ENCODE assay signal across 19 cellular contexts in genomic region chr3:104629038-104629437, GRCh38.
DNase-seq lines count a peak whose midpoint lies in the region; ATAC-seq, FAIRE-seq and TF ChIP-seq lines count a peak whose summit lies in the region.
"Had no signal": no experiment of that assay in that cellular context is flagged by ENCODE, and none has a peak within 500 bp of the region (broad histone marks: within the 10 kb centered on the region; RNA-seq: fewer than 3 reads in every experiment).

No MANE protein-coding gene starts in this region.

- ATAC-seq in A549 = peak; percentile 55 to 83; a peak in 4 of 6 replicates
- ATAC-seq in foreskin keratinocyte = peak; percentile 94
- no peak for ATAC-seq in natural killer cell
- no peak for ATAC-seq in CD8-positive, alpha-beta T cell

- peak overlapping the region; percentile 67 for H3K27ac Mint-ChIP-seq in HFFc6
- H3K27ac Mint-ChIP-seq in natural killer cell = no peak overlapping the region
- no peak overlapping the region for H3K27ac Mint-ChIP-seq in CD8-positive, alpha-beta T cell
- H3K27ac Mint-ChIP-seq: activated CD4-positive, alpha-beta T cell treated with anti-CD3 and anti-CD28 coated beads, Interleukin-2, amount 10 ng/mL, durations not matched to agents 7 days and 5 days had no signal

- H3K9me3 ChIP-seq in A549 (no peaks in the 10 kb centered on the region; the same call in 2 of the 3 replicates), testis (no peaks in the 10 kb centered on the region)
- H3K9me3 ChIP-seq in CD8-positive, alpha-beta T cell (ENCODE audit: low read length) = no peaks in the 10 kb centered on the region
- H3K9me3 ChIP-seq: left ventricle myocardium inferior had no signal

- H3K4me1 Mint-ChIP-seq in HFFc6 (ENCODE audit: low read depth) (peaks cover 44% of the 10 kb centered on the region), natural killer cell (no peaks in the 10 kb centered on the region)
- no peaks in the 10 kb centered on the region for H3K4me1 Mint-ChIP-seq in CD8-positive, alpha-beta T cell (ENCODE audit: low read depth)
- H3K4me1 Mint-ChIP-seq: activated CD4-positive, alpha-beta T cell treated with anti-CD3 and anti-CD28 coated beads, Interleukin-2, amount 10 ng/mL, durations not matched to agents 7 days and 5 days; neural crest cell had no signal

- no peaks in the 10 kb centered on the region for H3K36me3 ChIP-seq in testis (ENCODE audit: low read depth, missing control alignments)
- no peaks in the 10 kb centered on the region for H3K36me3 ChIP-seq in CD8-positive, alpha-beta T cell (ENCODE audit: insufficient read depth, low read length)
- H3K36me3 ChIP-seq: left ventricle myocardium inferior, upper lobe of left lung had no signal

- TF ChIP-seq POLR2A in A549 (IDR thresholded peaks at IDR 0.05; ENCODE audit: low read length) (no peak), testis (IDR thresholded peaks at IDR 0.05) (no peak)

- H3K4me3 Mint-ChIP-seq in HFFc6 (peak overlapping the region; percentile 25; the same call in 1 of the 2 replicates), natural killer cell (no peak overlapping the region)
- no peak overlapping the region for H3K4me3 Mint-ChIP-seq in CD8-positive, alpha-beta T cell
- H3K4me3 Mint-ChIP-seq: activated CD4-positive, alpha-beta T cell treated with anti-CD3 and anti-CD28 coated beads, Interleukin-2, amount 10 ng/mL, durations not matched to agents 7 days and 5 days; neural crest cell had no signal

- H3K36me3 Mint-ChIP-seq in HFFc6 (ENCODE audit: low read depth) = peaks cover 25% of the 10 kb centered on the region
- no peaks in the 10 kb centered on the region for H3K36me3 Mint-ChIP-seq in natural killer cell
- H3K36me3 Mint-ChIP-seq in CD8-positive, alpha-beta T cell = no peaks in the 10 kb centered on the region

- CTCF ChIA-PET in A549 (lab: Yijun Ruan, JAX) = interaction anchor here (0.8 kb wide), 2 partner anchors 33 to 738 kb away, joined by 3 read pairs; no protein-coding TSS in a partner anchor
- CTCF ChIA-PET in CD8-positive, alpha-beta T cell (lab: Charles Lee) = no interaction called here

- TF ChIP-seq RAD21 in A549 (conservative IDR thresholded peaks at IDR 0.05 in 1 of 2, IDR thresholded peaks at IDR 0.05 in 1 of 2) = no peak

- intact Hi-C loops in natural killer cell (cut with micrococcal nuclease) = no loop called here
- intact Hi-C loops in testis (cut with DNase I; ENCODE audit: low total_unique reads) = no loop called here
- intact Hi-C loops in CD8-positive, alpha-beta T cell (cut with DNase I, micrococcal nuclease) = loop anchor here in 1 of 2 experiments (5.0 kb wide), 1 partner anchor 738 kb away; the partner anchor contains the start of gene ALCAM

- POLR2A ChIA-PET in A549 (lab: Yijun Ruan, JAX) = no interaction called here
- POLR2A ChIA-PET in CD8-positive, alpha-beta T cell (lab: Charles Lee) = no interaction called here

- H3K27ac ChIP-seq in A549 (no peak overlapping the region), foreskin keratinocyte (no peak overlapping the region), testis (no peak overlapping the region)
- H3K27ac ChIP-seq in CD8-positive, alpha-beta T cell (ENCODE audit: low read depth, low read length) = no peak overlapping the region
- H3K27ac ChIP-seq: left ventricle myocardium inferior, upper lobe of left lung had no signal

- H3K4me3 ChIP-seq in A549 (no peak overlapping the region), testis (no peak overlapping the region)
- H3K4me3 ChIP-seq in CD8-positive, alpha-beta T cell (ENCODE audit: low read depth, low read length) = no peak overlapping the region
- H3K4me3 ChIP-seq: left ventricle myocardium inferior, upper lobe of left lung had no signal

- TF ChIP-seq CTCF in A549 (IDR thresholded peaks at IDR 0.05) (no peak), HFFc6 (IDR thresholded peaks at IDR 0.05) (no peak), foreskin keratinocyte (conservative IDR thresholded peaks at IDR 0.05) (no peak), natural killer cell (IDR thresholded peaks at IDR 0.05) (no peak), testis (IDR thresholded peaks at IDR 0.05) (no peak)
- no peak for TF ChIP-seq CTCF in CD8-positive, alpha-beta T cell (IDR thresholded peaks at IDR 0.05)

- H3K27me3 ChIP-seq in foreskin keratinocyte (no peaks in the 10 kb centered on the region), testis (no peaks in the 10 kb centered on the region)
- no peaks in the 10 kb centered on the region for H3K27me3 ChIP-seq in CD8-positive, alpha-beta T cell (ENCODE audit: insufficient read depth, low read length)
- H3K27me3 ChIP-seq: upper lobe of left lung had no signal

- no peak for DNase-seq in A549 (ENCODE audit: low read depth in 1 of 2, low spot score in 1 of 2)
- peak; percentile 75 for DNase-seq in HFFc6
- DNase-seq in amniotic stem cell (lab: John Stamatoyannopoulos, UW) = peak; percentile 77
- peak; percentile 51 to 78 for DNase-seq in foreskin keratinocyte
- no peak for DNase-seq in natural killer cell
- no peak for DNase-seq in testis
- DNase-seq in SIG-M5 (lab: John Stamatoyannopoulos, UW) = no peak
- DNase-seq in CD8-positive, alpha-beta T cell = no peak
- DNase-seq: activated CD4-positive, alpha-beta T cell treated with anti-CD3 and anti-CD28 coated beads, Interleukin-2, amount 10 ng/mL, durations not matched to agents 7 days and 5 days; central memory CD4-positive, alpha-beta T cell; DMS79; KBM-7; left ventricle myocardium inferior; NCI-H187 treated with DMSO at 0.1 percent for 48 hours; stimulated activated CD4-positive, alpha-beta T cell treated with anti-CD3 and anti-CD28 coated beads, Interleukin-15, amount 100 ng/mL, for 24 hours; upper lobe of left lung had no signal

- H3K4me1 ChIP-seq in A549 (peaks cover 6% of the 10 kb centered on the region; the same call in 1 of the 3 replicates), foreskin keratinocyte (peaks cover 14% of the 10 kb centered on the region), testis (no peaks in the 10 kb centered on the region)
- no peaks in the 10 kb centered on the region for H3K4me1 ChIP-seq in CD8-positive, alpha-beta T cell (ENCODE audit: insufficient read depth, low read length)
- H3K4me1 ChIP-seq: left ventricle myocardium inferior, upper lobe of left lung had no signal

- H3K9me3 Mint-ChIP-seq in HFFc6 = peaks cover 20% of the 10 kb centered on the region
- peaks cover 3 to 7% of the 10 kb centered on the region in 2 donors for H3K9me3 Mint-ChIP-seq in natural killer cell
- H3K9me3 Mint-ChIP-seq in CD8-positive, alpha-beta T cell = no peaks in the 10 kb centered on the region
- H3K9me3 Mint-ChIP-seq: activated CD4-positive, alpha-beta T cell treated with anti-CD3 and anti-CD28 coated beads, Interleukin-2, amount 10 ng/mL, durations not matched to agents 7 days and 5 days had no signal

- H3K27me3 Mint-ChIP-seq in HFFc6 (ENCODE audit: insufficient read depth) (no peaks in the 10 kb centered on the region), natural killer cell (ENCODE audit: low read depth in 2 of 2) (no peaks in the 10 kb centered on the region)
- no peaks in the 10 kb centered on the region for H3K27me3 Mint-ChIP-seq in CD8-positive, alpha-beta T cell (ENCODE audit: low read depth)
- H3K27me3 Mint-ChIP-seq: activated CD4-positive, alpha-beta T cell treated with anti-CD3 and anti-CD28 coated beads, Interleukin-2, amount 10 ng/mL, durations not matched to agents 7 days and 5 days had no signal

- no peak overlapping the region for H3K4me2 ChIP-seq in A549

- FAIRE-seq in A549 (lab: Jason Lieb, UNC) = no peak
- FAIRE-seq: A204.1, frontal cortex had no signal

- WGBS in A549 (ENCODE audit: missing lambda C conversion rate) = 14% methylated on average over 1 of the region's 1 CpG
- WGBS in testis, 2 donors = 59 to 96% methylated on average over 1 of the region's 1 CpG

- TF ChIP-seq EP300 in A549 (IDR thresholded peaks at IDR 0.05) = no peak

TF ChIP-seq in A549, 52 proteins besides CTCF, POLR2A, EP300 and RAD21 (continues in another document):
- TF ChIP-seq BCL3 (IDR thresholded peaks at IDR 0.05) = no peak
- 0 out of 2 replicates have a peak, but pooled peaks have one; percentile 30 for TF ChIP-seq FOSL2 (IDR thresholded peaks at IDR 0.05)
- TF ChIP-seq FOSL2 (CRISPR knock-in tag; IDR thresholded peaks at IDR 0.05) = no peak; the same call in 1 of the 2 replicates
- no peak for TF ChIP-seq FOSB (CRISPR knock-in tag; IDR thresholded peaks at IDR 0.05)
- TF ChIP-seq HDAC2 (IDR thresholded peaks at IDR 0.05) = no peak
- TF ChIP-seq CHD2 (IDR thresholded peaks at IDR 0.05; ENCODE audit: low read length, partially characterized antibody) = no peak
- TF ChIP-seq REST (IDR thresholded peaks at IDR 0.05) = no peak
- TF ChIP-seq FOXS1 (CRISPR knock-in tag; IDR thresholded peaks at IDR 0.05) = no peak

Comparison
In these comparisons a context has a peak if more than half of its experiments do, and no peak if none do; other contexts are left out.
1. ATAC-seq: peak in A549 (2 of 2) and foreskin keratinocyte (single experiment); none in natural killer cell (0 of 3) and CD8-positive, alpha-beta T cell (single experiment).
2. DNase-seq: peak in HFFc6 (single experiment), amniotic stem cell (single experiment) and foreskin keratinocyte (2 of 2); none in A549 (0 of 2), natural killer cell (single experiment), testis (single experiment), SIG-M5 (single experiment) and CD8-positive, alpha-beta T cell (0 of 7).